Comparison of ENCODE assay signal across 1 cellular context in genomic region chr1:80384037-80384830, GRCh38.
TF ChIP-seq lines count a peak whose summit lies in the region.

No MANE protein-coding gene starts in this region.

TF ChIP-seq in IMR-90, 13 proteins besides CTCF, POLR2A, EP300 and RAD21 (continued from another document):
- TF ChIP-seq ELK1 (IDR thresholded peaks at IDR 0.05; ENCODE audit: borderline replicate concordance, low read depth, low read length): no peak
